ENCODE assay signal across 9 cellular contexts in genomic region chr3:4845882-4846281, GRCh38.
DNase-seq lines count a peak whose midpoint lies in the region; ATAC-seq and FAIRE-seq lines count a peak whose summit lies in the region.
"Had no signal": no experiment of that assay in that cellular context is flagged by ENCODE, and none has a peak within 500 bp of the region (broad histone marks: within the 10 kb centered on the region; RNA-seq: fewer than 3 reads in every experiment).

No MANE protein-coding gene starts in this region.

- peak overlapping the region in 1 of 8 donors; percentile 1 for H3K4me3 Mint-ChIP-seq in naive B cell

- peak; percentile 55 for DNase-seq in naive B cell
- DNase-seq in RKO (ENCODE audit: low spot score): no peak
- no peak for DNase-seq in frontal cortex (ENCODE audit: low spot score in 2 of 2)
- no peak for DNase-seq in NCI-H1092 (lab: John Stamatoyannopoulos, UW)
- no peak for DNase-seq in hippocampal formation (lab: John Stamatoyannopoulos, UW)
- DNase-seq: activated effector memory CD4-positive, alpha-beta T cell treated with Interleukin-2 at 50 U/mL for 16 hours had no signal

- ATAC-seq in GM18861 (IDR thresholded peaks at IDR 0.05; ENCODE audit: unreplicated experiment) (peak; percentile 89), GM21576 (IDR thresholded peaks at IDR 0.05; ENCODE audit: unreplicated experiment) (peak; percentile 87), HG03432 (IDR thresholded peaks at IDR 0.05; ENCODE audit: unreplicated experiment) (peak; percentile 85), naive B cell (ENCODE audit: low read depth in 2 of 2) (peak; percentile 92)

- no peak for FAIRE-seq in frontal cortex (lab: Jason Lieb, UNC)

- H3K27me3 Mint-ChIP-seq in naive B cell: no peaks in the 10 kb centered on the region

- H3K36me3 Mint-ChIP-seq in naive B cell: peaks cover 10 to 32% of the 10 kb centered on the region in 2 donors

- H3K4me1 Mint-ChIP-seq in naive B cell: peaks cover 32 to 36% (median 35%) of the 10 kb centered on the region in 3 donors

- peak overlapping the region in 5 of 6 donors; percentile 16 to 91 (median 57) for H3K27ac Mint-ChIP-seq in naive B cell

- no peaks in the 10 kb centered on the region for H3K9me3 Mint-ChIP-seq in naive B cell
